In genomic region chr5:160165137-160166068, GRCh38 we compare ENCODE assay signal across 1 cellular context.
TF ChIP-seq lines count a peak whose summit lies in the region.

No MANE protein-coding gene starts in this region.

TF ChIP-seq in SK-N-SH, 30 proteins besides CTCF, POLR2A, EP300 and RAD21 (continued from another document):
- TF ChIP-seq IRF3 (IDR thresholded peaks at IDR 0.05; ENCODE audit: low read depth, low read length) (peak; percentile 52; the same call in 1 of the 2 replicates), FOSL2 (IDR thresholded peaks at IDR 0.05; ENCODE audit: borderline replicate concordance, low read depth) (peak; percentile 80), RXRA (IDR thresholded peaks at IDR 0.05; ENCODE audit: borderline replicate concordance, low read depth) (peak; percentile 84; the same call in 1 of the 2 replicates), TAF1 (IDR thresholded peaks at IDR 0.05; ENCODE audit: borderline replicate concordance, low read depth, low read length) (peak; percentile 81), POLR2AphosphoS5 (IDR thresholded peaks at IDR 0.05; ENCODE audit: low read depth, low read length) (peak; percentile 84), MEF2A (IDR thresholded peaks at IDR 0.05; ENCODE audit: borderline replicate concordance, low read depth) (0 out of 2 replicates have a peak, but pooled peaks have one; percentile 26), FOXJ3 (CRISPR knock-in tag; IDR thresholded peaks at IDR 0.05) (peak; percentile 89; the same call in 1 of the 2 replicates), RCOR1 (IDR thresholded peaks at IDR 0.05; ENCODE audit: low read length) (peak; percentile 46; the same call in 1 of the 2 replicates), NRF1 (IDR thresholded peaks at IDR 0.05; ENCODE audit: low read depth, low read length) (no peak), PBX3 (IDR thresholded peaks at IDR 0.05) (peak; percentile 91), TCF12 (IDR thresholded peaks at IDR 0.05) (peak; percentile 88), MAX (IDR thresholded peaks at IDR 0.05; ENCODE audit: low read depth) (peak; percentile 93), YY1 (IDR thresholded peaks at IDR 0.05; ENCODE audit: low read depth) (peak; percentile 57; the same call in 1 of the 2 replicates), ELF1 (IDR thresholded peaks at IDR 0.05) (peak; percentile 42; the same call in 1 of the 2 replicates), FOXM1 (IDR thresholded peaks at IDR 0.05; ENCODE audit: low read depth) (peak; percentile 64; the same call in 1 of the 2 replicates), EZH2phosphoT487 (IDR thresholded peaks at IDR 0.05; ENCODE audit: borderline replicate concordance, low read depth) (no peak), NFIC (IDR thresholded peaks at IDR 0.05; ENCODE audit: borderline replicate concordance) (peak; percentile 100), GABPA (IDR thresholded peaks at IDR 0.05; ENCODE audit: low read depth) (no peak; the same call in 1 of the 2 replicates), SMC3 (IDR thresholded peaks at IDR 0.05; ENCODE audit: low read depth, low read length) (no peak), MXI1 (IDR thresholded peaks at IDR 0.05; ENCODE audit: low read depth, low read length) (peak; percentile 92), RFX5 (IDR thresholded peaks at IDR 0.05; ENCODE audit: low read length) (peak; percentile 81), TEAD4 (IDR thresholded peaks at IDR 0.05; ENCODE audit: borderline replicate concordance, insufficient read depth) (peak; percentile 95)
- TF ChIP-seq, protein P1, sequence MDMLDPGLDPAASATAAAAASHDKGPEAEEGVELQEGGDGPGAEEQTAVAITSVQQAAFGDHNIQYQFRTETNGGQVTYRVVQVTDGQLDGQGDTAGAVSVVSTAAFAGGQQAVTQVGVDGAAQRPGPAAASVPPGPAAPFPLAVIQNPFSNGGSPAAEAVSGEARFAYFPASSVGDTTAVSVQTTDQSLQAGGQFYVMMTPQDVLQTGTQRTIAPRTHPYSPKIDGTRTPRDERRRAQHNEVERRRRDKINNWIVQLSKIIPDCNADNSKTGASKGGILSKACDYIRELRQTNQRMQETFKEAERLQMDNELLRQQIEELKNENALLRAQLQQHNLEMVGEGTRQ (IDR thresholded peaks at IDR 0.05; ENCODE audit: borderline replicate concordance, low read depth, low read length), result peak; percentile 73
- TF ChIP-seq, protein P2, sequence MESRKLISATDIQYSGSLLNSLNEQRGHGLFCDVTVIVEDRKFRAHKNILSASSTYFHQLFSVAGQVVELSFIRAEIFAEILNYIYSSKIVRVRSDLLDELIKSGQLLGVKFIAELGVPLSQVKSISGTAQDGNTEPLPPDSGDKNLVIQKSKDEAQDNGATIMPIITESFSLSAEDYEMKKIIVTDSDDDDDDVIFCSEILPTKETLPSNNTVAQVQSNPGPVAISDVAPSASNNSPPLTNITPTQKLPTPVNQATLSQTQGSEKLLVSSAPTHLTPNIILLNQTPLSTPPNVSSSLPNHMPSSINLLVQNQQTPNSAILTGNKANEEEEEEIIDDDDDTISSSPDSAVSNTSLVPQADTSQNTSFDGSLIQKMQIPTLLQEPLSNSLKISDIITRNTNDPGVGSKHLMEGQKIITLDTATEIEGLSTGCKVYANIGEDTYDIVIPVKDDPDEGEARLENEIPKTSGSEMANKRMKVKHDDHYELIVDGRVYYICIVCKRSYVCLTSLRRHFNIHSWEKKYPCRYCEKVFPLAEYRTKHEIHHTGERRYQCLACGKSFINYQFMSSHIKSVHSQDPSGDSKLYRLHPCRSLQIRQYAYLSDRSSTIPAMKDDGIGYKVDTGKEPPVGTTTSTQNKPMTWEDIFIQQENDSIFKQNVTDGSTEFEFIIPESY (IDR thresholded peaks at IDR 0.05; ENCODE audit: borderline replicate concordance, low read depth), result peak; percentile 53; the same call in 1 of the 2 replicates
TF ChIP-seq in SK-N-SH: peak in this region for 26.
